Comparison of ENCODE assay signal across 8 cellular contexts in genomic region chr6:14706378-14706929, GRCh38.
DNase-seq lines count a peak whose midpoint lies in the region; ATAC-seq and TF ChIP-seq lines count a peak whose summit lies in the region.

No MANE protein-coding gene starts in this region.

- TF ChIP-seq CTCF in cardiac fibroblast (IDR thresholded peaks at IDR 0.05; ENCODE audit: low read depth, low read length) (no peak), nephron progenitor cell (IDR thresholded peaks at IDR 0.05) (no peak), thoracic aorta (IDR thresholded peaks at IDR 0.05) (no peak), testis (IDR thresholded peaks at IDR 0.05) (no peak)

- no peak for TF ChIP-seq POLR2A in testis (IDR thresholded peaks at IDR 0.05)

- H3K9me3 ChIP-seq in thoracic aorta: no peaks in the 10 kb centered on the region
- H3K9me3 ChIP-seq in testis: no peaks in the 10 kb centered on the region

- H3K27ac Mint-ChIP-seq in nephron progenitor cell: peak overlapping the region; percentile 5

- ATAC-seq in thoracic aorta (ENCODE audit: insufficient number of reproducible peaks, low FRiP score, low read depth): peak; percentile 63

- peaks cover 16% of the 10 kb centered on the region for H3K9me3 Mint-ChIP-seq in nephron progenitor cell

- peaks cover 7% of the 10 kb centered on the region for H3K27me3 Mint-ChIP-seq in nephron progenitor cell (ENCODE audit: low read depth, poor library complexity)

- H3K4me1 ChIP-seq in thoracic aorta (ENCODE audit: control insufficient read depth in 1 of 2, low read depth in 2 of 2) (peaks cover 3 to 20% of the 10 kb centered on the region in 2 donors), testis (no peaks in the 10 kb centered on the region)

- DNase-seq in AG08395 (ENCODE audit: low spot score): peak; percentile 90
- peak; percentile 95 for DNase-seq in RKO (ENCODE audit: low spot score)
- DNase-seq in cardiac fibroblast (ENCODE audit: low read depth in 2 of 2): peak; percentile 97 to 99
- no peak for DNase-seq in nephron progenitor cell
- DNase-seq in thoracic aorta (ENCODE audit: low spot score): peak; percentile 70
- no peak for DNase-seq in germinal center (ENCODE audit: low spot score)
- no peak for DNase-seq in NCI-H1930 (lab: John Stamatoyannopoulos, UW)
- no peak for DNase-seq in testis

- WGBS in testis, 2 donors: 40 to 61% methylated on average over 12 of the region's 12 CpGs

- H3K36me3 Mint-ChIP-seq in nephron progenitor cell (ENCODE audit: low read depth): peaks cover 10% of the 10 kb centered on the region

- no peak overlapping the region for H3K4me3 Mint-ChIP-seq in nephron progenitor cell

- H3K4me1 Mint-ChIP-seq in nephron progenitor cell: peaks cover 27% of the 10 kb centered on the region

- H3K36me3 ChIP-seq in thoracic aorta: no peaks in the 10 kb centered on the region
- H3K36me3 ChIP-seq in testis (ENCODE audit: low read depth, missing control alignments): no peaks in the 10 kb centered on the region

- H3K27ac ChIP-seq in thoracic aorta (peak overlapping the region in 1 of 2 donors; percentile 32), testis (peak overlapping the region in 1 of 2 donors; percentile 32)

- no peaks in the 10 kb centered on the region for H3K27me3 ChIP-seq in thoracic aorta (replicated peaks; ENCODE audit: insufficient read depth)
- H3K27me3 ChIP-seq in testis: no peaks in the 10 kb centered on the region

- intact Hi-C loops in testis (cut with DNase I; ENCODE audit: low total_unique reads): no loop called here

- H3K4me3 ChIP-seq in cardiac fibroblast (replicated peaks in 1 of 2; ENCODE audit: low read depth in 2 of 2, low read length in 2 of 2): no peak overlapping the region
- peak overlapping the region; percentile 28 for H3K4me3 ChIP-seq in thoracic aorta
- no peak overlapping the region for H3K4me3 ChIP-seq in testis

Comparison
In these comparisons a context has a peak if more than half of its experiments do, and no peak if none do; other contexts are left out.
1. DNase-seq: peak in AG08395 (single experiment), RKO (single experiment), cardiac fibroblast (2 of 2) and thoracic aorta (single experiment); none in nephron progenitor cell (single experiment), germinal center (single experiment), NCI-H1930 (0 of 2) and testis (single experiment).